ENCODE assay signal across 25 cellular contexts in the genomic region with DNA sequence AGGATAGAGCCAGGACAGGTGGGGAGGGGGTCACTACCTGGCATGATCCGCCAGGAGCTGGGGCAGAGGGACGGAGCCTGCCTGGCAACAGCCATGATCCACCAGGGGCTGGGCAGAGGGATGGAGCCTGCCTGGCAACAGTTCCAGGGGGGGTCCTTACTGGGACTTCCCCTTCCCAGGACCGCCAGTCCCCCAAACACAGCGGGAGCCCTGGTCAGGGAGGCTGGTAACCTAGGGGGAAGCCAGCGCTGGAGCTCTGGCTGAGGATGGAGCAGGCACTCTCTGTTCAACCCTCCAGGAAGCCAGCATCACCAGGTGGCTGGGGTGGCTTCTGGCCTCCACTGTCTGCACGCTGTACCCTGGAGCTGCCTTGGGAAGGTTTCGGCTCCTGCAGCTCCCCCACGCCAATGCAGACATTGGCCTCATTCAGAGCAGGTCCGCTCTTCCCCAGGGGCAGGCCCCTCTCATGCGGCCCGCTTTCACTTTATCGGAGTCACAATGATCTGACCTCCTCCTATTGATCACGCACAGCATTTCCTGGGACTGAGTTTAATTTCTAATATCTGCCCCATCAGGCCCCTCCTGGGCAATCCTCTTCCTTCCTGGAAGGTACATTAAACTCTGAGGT.
"Had no signal": no experiment of that assay in that cellular context is flagged by ENCODE, and none has a peak within 500 bp of the region (broad histone marks: within the 10 kb centered on the region; RNA-seq: fewer than 3 reads in every experiment).

No MANE protein-coding gene starts in this region.

- H3K27me3 Mint-ChIP-seq: activated CD4-positive, alpha-beta memory T cell treated with anti-CD3 and anti-CD28 coated beads for 36 hours; brain; naive thymus-derived CD4-positive, alpha-beta T cell had no signal

- H3K4me3 ChIP-seq: esophagus squamous epithelium, heart left ventricle, lower lobe of right lung, sigmoid colon, SK-N-MC, smooth muscle cell, upper lobe of left lung had no signal

- H3K27ac ChIP-seq: esophagus squamous epithelium, heart left ventricle, parathyroid adenoma, sigmoid colon, SK-N-MC had no signal

- H3K4me3 Mint-ChIP-seq: activated CD4-positive, alpha-beta memory T cell treated with anti-CD3 and anti-CD28 coated beads for 36 hours; activated naive CD4-positive, alpha-beta T cell treated with anti-CD3 and anti-CD28 coated beads for 36 hours; brain; effector memory CD8-positive, alpha-beta T cell; naive thymus-derived CD4-positive, alpha-beta T cell; T-helper 17 cell had no signal

- ATAC-seq: effector memory CD8-positive, alpha-beta T cell; heart left ventricle; naive thymus-derived CD4-positive, alpha-beta T cell; T-helper 17 cell had no signal

- H3K4me1 ChIP-seq: parathyroid adenoma had no signal

- H3K4me2 ChIP-seq: smooth muscle cell had no signal

- H2AFZ ChIP-seq: parathyroid adenoma had no signal

- DNase-seq: activated CD4-positive, alpha-beta memory T cell treated with anti-CD3 and anti-CD28 coated beads for 36 hours; activated CD4-positive, alpha-beta T cell treated with anti-CD3 and anti-CD28 coated beads for 48 hours; activated naive CD4-positive, alpha-beta T cell treated with anti-CD3 and anti-CD28 coated beads for 36 hours; anterior cingulate cortex; caudate nucleus; dermis blood vessel endothelial cell; effector memory CD8-positive, alpha-beta T cell; esophagus squamous epithelium; heart left ventricle; lower lobe of right lung; mesendoderm; nucleus accumbens; SHP77; stimulated activated CD4-positive, alpha-beta T cell treated with anti-CD3 and anti-CD28 coated beads, Interleukin-15, amount 100 ng/mL, for 24 hours; stimulated activated CD4-positive, alpha-beta T cell treated with anti-CD3 and anti-CD28 coated beads, Interleukin-2, amount 100 ng/mL, for 48 hours; stimulated activated naive CD4-positive, alpha-beta T cell treated with Interleukin-2 at 50 U/mL for 16 hours; SW 1271; upper lobe of left lung had no signal

- H3K27me3 ChIP-seq: upper lobe of left lung had no signal

- H3K36me3 ChIP-seq: esophagus squamous epithelium, heart left ventricle, lower lobe of right lung, sigmoid colon, upper lobe of left lung had no signal

- H3K9ac ChIP-seq: parathyroid adenoma had no signal

- H3K36me3 Mint-ChIP-seq: activated CD4-positive, alpha-beta memory T cell treated with anti-CD3 and anti-CD28 coated beads for 36 hours; brain; naive thymus-derived CD4-positive, alpha-beta T cell had no signal

- H3K27ac Mint-ChIP-seq: activated CD4-positive, alpha-beta memory T cell treated with anti-CD3 and anti-CD28 coated beads for 36 hours; activated naive CD4-positive, alpha-beta T cell treated with anti-CD3 and anti-CD28 coated beads for 36 hours; effector memory CD8-positive, alpha-beta T cell; T-helper 17 cell had no signal

- H3K9me3 Mint-ChIP-seq: activated CD4-positive, alpha-beta memory T cell treated with anti-CD3 and anti-CD28 coated beads for 36 hours; activated naive CD4-positive, alpha-beta T cell treated with anti-CD3 and anti-CD28 coated beads for 36 hours; effector memory CD8-positive, alpha-beta T cell; naive thymus-derived CD4-positive, alpha-beta T cell had no signal

- H3K9me3 ChIP-seq: esophagus squamous epithelium, heart left ventricle, lower lobe of right lung, sigmoid colon, upper lobe of left lung had no signal
